22 cellular contexts compared by ENCODE assay signal in genomic region chr5:44945743-44946142, GRCh38.
"Had no signal": no experiment of that assay in that cellular context is flagged by ENCODE, and none has a peak within 500 bp of the region (broad histone marks: within the 10 kb centered on the region; RNA-seq: fewer than 3 reads in every experiment).

No MANE protein-coding gene starts in this region.

- H3K4me3 Mint-ChIP-seq: activated CD4-positive, alpha-beta memory T cell treated with anti-CD3 and anti-CD28 coated beads, Interleukin-2, amount 10 ng/mL, durations not matched to agents 7 days and 5 days; activated CD4-positive, alpha-beta T cell treated with anti-CD3 and anti-CD28 coated beads, Interleukin-2, amount 10 ng/mL, durations not matched to agents 24 days and 14 days; activated naive CD8-positive, alpha-beta T cell treated with anti-CD3 and anti-CD28 coated beads, Interleukin-2, amount 10 ng/mL, durations not matched to agents 7 days and 5 days; activated T-cell treated with anti-CD3 and anti-CD28 coated beads, Interleukin-2, amount 50 U/mL, for 72 hours; dendritic cell treated with granulocyte-macrophage colony-stimulating factor and Interleukin-4, amounts not matched to agents 40 ng/mL and 50 ng/mL, for 4 days; immature natural killer cell; mesothelial cell of epicardium; naive thymus-derived CD8-positive, alpha-beta T cell; neural progenitor cell had no signal

- H3K79me2 ChIP-seq: hepatocyte had no signal

- H3K9me3 ChIP-seq: body of pancreas, left ventricle myocardium inferior, thyroid gland had no signal

- H2AFZ ChIP-seq: hepatocyte, neural progenitor cell had no signal

- H3K4me2 ChIP-seq: hepatocyte, neural progenitor cell had no signal

- ATAC-seq: activated CD4-positive, CD25-positive, alpha-beta regulatory T cell treated with anti-CD3 and anti-CD28 coated beads, Interleukin-2, amount 50 U/mL, for 24 hours; activated T-cell treated with anti-CD3 and anti-CD28 coated beads, Interleukin-2, amount 50 U/mL, for 72 hours; body of pancreas; naive thymus-derived CD8-positive, alpha-beta T cell had no signal

- H3K27ac ChIP-seq: body of pancreas, hepatocyte, left ventricle myocardium inferior, neural progenitor cell, thyroid gland had no signal

- H3K36me3 Mint-ChIP-seq: activated naive CD8-positive, alpha-beta T cell treated with anti-CD3 and anti-CD28 coated beads, Interleukin-2, amount 10 ng/mL, durations not matched to agents 7 days and 5 days; immature natural killer cell; mesothelial cell of epicardium; naive thymus-derived CD8-positive, alpha-beta T cell; neural progenitor cell had no signal

- DNase-seq: activated CD4-positive, alpha-beta memory T cell treated with anti-CD3 and anti-CD28 coated beads, Interleukin-2, amount 10 ng/mL, durations not matched to agents 7 days and 5 days; activated CD4-positive, alpha-beta T cell treated with anti-CD3 and anti-CD28 coated beads, Interleukin-2, amount 10 ng/mL, durations not matched to agents 24 days and 14 days; activated gamma-delta T cell treated with Interleukin-2 at 50 U/mL for 16 hours; activated naive CD8-positive, alpha-beta T cell treated with anti-CD3 and anti-CD28 coated beads, Interleukin-2, amount 10 ng/mL, durations not matched to agents 7 days and 5 days; activated T-cell treated with anti-CD3 and anti-CD28 coated beads, Interleukin-2, amount 50 U/mL, for 72 hours; body of pancreas; effector CD4-positive, alpha-beta T cell; glutamatergic neuron; immature natural killer cell; kidney glomerular epithelial cell; left ventricle myocardium inferior; naive thymus-derived CD8-positive, alpha-beta T cell; stimulated activated CD4-positive, alpha-beta T cell treated with anti-CD3 and anti-CD28 coated beads, Interleukin-4, amount 100 ng/mL, for 24 hours; stimulated activated naive CD4-positive, alpha-beta T cell treated with Interleukin-2 at 50 U/mL for 16 hours; substantia nigra; T-helper 2 cell; thyroid gland had no signal

- H3K4me3 ChIP-seq: body of pancreas, hepatocyte, left ventricle myocardium inferior, neural progenitor cell, thyroid gland had no signal

- H3K4me1 Mint-ChIP-seq: activated CD4-positive, alpha-beta memory T cell treated with anti-CD3 and anti-CD28 coated beads, Interleukin-2, amount 10 ng/mL, durations not matched to agents 7 days and 5 days; activated CD4-positive, alpha-beta T cell treated with anti-CD3 and anti-CD28 coated beads, Interleukin-2, amount 10 ng/mL, durations not matched to agents 24 days and 14 days; activated naive CD8-positive, alpha-beta T cell treated with anti-CD3 and anti-CD28 coated beads, Interleukin-2, amount 10 ng/mL, durations not matched to agents 7 days and 5 days; immature natural killer cell; naive thymus-derived CD8-positive, alpha-beta T cell had no signal

- H3K27me3 ChIP-seq: body of pancreas, hepatocyte, neural progenitor cell, thyroid gland had no signal

- H3K36me3 ChIP-seq: left ventricle myocardium inferior, neural progenitor cell, thyroid gland had no signal

- H3K9me3 Mint-ChIP-seq: activated CD4-positive, alpha-beta memory T cell treated with anti-CD3 and anti-CD28 coated beads, Interleukin-2, amount 10 ng/mL, durations not matched to agents 7 days and 5 days; activated CD4-positive, alpha-beta T cell treated with anti-CD3 and anti-CD28 coated beads, Interleukin-2, amount 10 ng/mL, durations not matched to agents 24 days and 14 days; activated T-cell treated with anti-CD3 and anti-CD28 coated beads, Interleukin-2, amount 50 U/mL, for 72 hours; dendritic cell treated with granulocyte-macrophage colony-stimulating factor and Interleukin-4, amounts not matched to agents 40 ng/mL and 50 ng/mL, for 4 days; mesothelial cell of epicardium; neural progenitor cell had no signal

- H3K27ac Mint-ChIP-seq: activated CD4-positive, alpha-beta memory T cell treated with anti-CD3 and anti-CD28 coated beads, Interleukin-2, amount 10 ng/mL, durations not matched to agents 7 days and 5 days; activated CD4-positive, alpha-beta T cell treated with anti-CD3 and anti-CD28 coated beads, Interleukin-2, amount 10 ng/mL, durations not matched to agents 24 days and 14 days; activated naive CD8-positive, alpha-beta T cell treated with anti-CD3 and anti-CD28 coated beads, Interleukin-2, amount 10 ng/mL, durations not matched to agents 7 days and 5 days; dendritic cell treated with granulocyte-macrophage colony-stimulating factor and Interleukin-4, amounts not matched to agents 40 ng/mL and 50 ng/mL, for 4 days; immature natural killer cell; mesothelial cell of epicardium; naive thymus-derived CD8-positive, alpha-beta T cell; neural progenitor cell had no signal

- H3K4me1 ChIP-seq: body of pancreas, left ventricle myocardium inferior had no signal

- H3K27me3 Mint-ChIP-seq: activated CD4-positive, alpha-beta memory T cell treated with anti-CD3 and anti-CD28 coated beads, Interleukin-2, amount 10 ng/mL, durations not matched to agents 7 days and 5 days; activated CD4-positive, alpha-beta T cell treated with anti-CD3 and anti-CD28 coated beads, Interleukin-2, amount 10 ng/mL, durations not matched to agents 24 days and 14 days; activated naive CD8-positive, alpha-beta T cell treated with anti-CD3 and anti-CD28 coated beads, Interleukin-2, amount 10 ng/mL, durations not matched to agents 7 days and 5 days; dendritic cell treated with granulocyte-macrophage colony-stimulating factor and Interleukin-4, amounts not matched to agents 40 ng/mL and 50 ng/mL, for 4 days; naive thymus-derived CD8-positive, alpha-beta T cell had no signal
